Comparison of ENCODE assay signal across 19 cellular contexts in the genomic region with DNA sequence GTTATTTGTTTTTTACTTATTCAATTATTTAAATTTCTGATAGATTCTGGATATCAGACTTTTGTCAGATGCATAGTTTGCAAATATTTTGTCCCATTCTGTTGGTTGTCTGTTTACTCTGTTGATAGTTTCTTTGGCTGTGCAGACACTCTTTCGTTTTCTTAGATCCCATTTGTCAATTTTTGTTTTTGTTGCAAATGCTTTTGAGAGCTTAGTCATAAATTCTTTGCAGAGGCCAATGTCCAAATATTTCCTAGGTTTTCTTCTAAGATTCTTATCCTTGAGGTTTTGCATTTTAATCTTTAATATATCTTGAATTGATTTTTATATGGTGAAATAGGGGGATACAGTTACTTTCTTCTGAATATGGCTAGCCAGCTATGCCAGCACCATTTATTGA.
A peak's percentile ranks its signal among the peaks of the same experiment; 100 is the strongest.
DNase-seq lines count a peak whose midpoint lies in the region; ATAC-seq, FAIRE-seq and TF ChIP-seq lines count a peak whose summit lies in the region.
"Had no signal": no experiment of that assay in that cellular context is flagged by ENCODE, and none has a peak within 500 bp of the region (broad histone marks: within the 10 kb centered on the region; RNA-seq: fewer than 3 reads in every experiment).

No MANE protein-coding gene starts in this region.

- no peaks in the 10 kb centered on the region for H3K9me2 ChIP-seq in GM23248 (ENCODE audit: insufficient read depth)

- H3K27me3 Mint-ChIP-seq in astrocyte (ENCODE audit: low read depth, unreplicated experiment), result no peaks in the 10 kb centered on the region

- no peaks in the 10 kb centered on the region; the same call in 1 of the 2 replicates for H3K4me1 ChIP-seq in GM23248 (ENCODE audit: insufficient read depth)
- H3K4me1 ChIP-seq in astrocyte (ENCODE audit: insufficient read depth, low read length), result no peaks in the 10 kb centered on the region
- no peaks in the 10 kb centered on the region for H3K4me1 ChIP-seq in fibroblast of lung (ENCODE audit: control insufficient read depth, extremely low read depth, insufficient read depth, low read length)
- peaks cover 6% of the 10 kb centered on the region for H3K4me1 ChIP-seq in osteoblast (ENCODE audit: insufficient read depth, low read length)
- H3K4me1 ChIP-seq in gastrocnemius medialis, result no peaks in the 10 kb centered on the region
- H3K4me1 ChIP-seq: Caco-2 had no signal

- no peaks in the 10 kb centered on the region for H3K4me1 Mint-ChIP-seq in astrocyte (ENCODE audit: low read depth, unreplicated experiment)
- H3K4me1 Mint-ChIP-seq: GM23338 had no signal

- 37 to 45% methylated on average over 1 of the region's 1 CpG for WGBS in GM23248 (ENCODE audit: low coverage in 1 of 2, low lambda C conversion rate in 2 of 2, missing lambda C conversion rate in 2 of 2), 2 experiments

- intact Hi-C loops in gastrocnemius medialis (cut with DNase I; ENCODE audit: low total_unique reads), result no loop called here

- H3K36me3 ChIP-seq in GM23248 (ENCODE audit: low read depth), result no peaks in the 10 kb centered on the region
- no peaks in the 10 kb centered on the region for H3K36me3 ChIP-seq in astrocyte (ENCODE audit: insufficient read depth, low read length)
- no peaks in the 10 kb centered on the region for H3K36me3 ChIP-seq in fibroblast of lung (ENCODE audit: control insufficient read depth, insufficient read depth, low read length)
- H3K36me3 ChIP-seq in osteoblast (ENCODE audit: insufficient read depth, low read length), result no peaks in the 10 kb centered on the region
- no peaks in the 10 kb centered on the region for H3K36me3 ChIP-seq in gastrocnemius medialis

- H3K27me3 ChIP-seq in GM23248 (replicated peaks; ENCODE audit: insufficient read depth), result no peaks in the 10 kb centered on the region
- no peaks in the 10 kb centered on the region for H3K27me3 ChIP-seq in astrocyte (ENCODE audit: insufficient read depth, low read length)
- no peaks in the 10 kb centered on the region for H3K27me3 ChIP-seq in fibroblast of lung (ENCODE audit: control insufficient read depth, insufficient read depth, low read length)
- H3K27me3 ChIP-seq in osteoblast (ENCODE audit: insufficient read depth, low read length), result no peaks in the 10 kb centered on the region
- no peaks in the 10 kb centered on the region for H3K27me3 ChIP-seq in gastrocnemius medialis

- no peak for TF ChIP-seq POLR2A in gastrocnemius medialis (IDR thresholded peaks at IDR 0.05)

- no peaks in the 10 kb centered on the region for H3K9me3 Mint-ChIP-seq in astrocyte (ENCODE audit: unreplicated experiment)
- H3K9me3 Mint-ChIP-seq: GM23338 had no signal

- no peaks in the 10 kb centered on the region for H3K36me3 Mint-ChIP-seq in astrocyte (ENCODE audit: low read depth, unreplicated experiment)

- no peak for FAIRE-seq in astrocyte (lab: Jason Lieb, UNC)
- FAIRE-seq: GM12892, GM19239, RCC 7860 had no signal

- H3K4me3 ChIP-seq in GM23248 (no peak overlapping the region), astrocyte (ENCODE audit: insufficient read depth, low read depth, low read length) (no peak overlapping the region), fibroblast of lung (replicated peaks in 1 of 4; ENCODE audit: control extremely low read depth in 1 of 4, insufficient read depth in 1 of 4, low read depth in 3 of 4, low read length in 4 of 4) (no peak overlapping the region), osteoblast (ENCODE audit: insufficient read depth, low read length) (no peak overlapping the region), gastrocnemius medialis (no peak overlapping the region)
- H3K4me3 ChIP-seq: GM23338 had no signal

- ATAC-seq in gastrocnemius medialis, result no peak
- ATAC-seq: GM23338 had no signal

- no peak overlapping the region for H2AFZ ChIP-seq in GM23248
- H2AFZ ChIP-seq in astrocyte (ENCODE audit: low read depth, low read length), result no peak overlapping the region
- H2AFZ ChIP-seq in fibroblast of lung (ENCODE audit: low read length), result no peak overlapping the region
- no peak overlapping the region for H2AFZ ChIP-seq in osteoblast (ENCODE audit: low read length)
- H2AFZ ChIP-seq: GM23338 had no signal

- no peak overlapping the region for H3K27ac Mint-ChIP-seq in astrocyte (ENCODE audit: unreplicated experiment)
- H3K27ac Mint-ChIP-seq: GM23338 had no signal

- H4K20me1 ChIP-seq in GM23248 (ENCODE audit: insufficient read depth), result no peaks in the 10 kb centered on the region
- H4K20me1 ChIP-seq in astrocyte (ENCODE audit: insufficient read depth, low read length), result no peaks in the 10 kb centered on the region
- no peaks in the 10 kb centered on the region for H4K20me1 ChIP-seq in fibroblast of lung (ENCODE audit: control insufficient read depth, extremely low read depth, insufficient read depth, low read length)
- no peaks in the 10 kb centered on the region for H4K20me1 ChIP-seq in osteoblast (ENCODE audit: insufficient read depth, low read length)

- H3K79me2 ChIP-seq in GM23248 (ENCODE audit: insufficient read depth) (no peaks in the 10 kb centered on the region), astrocyte (ENCODE audit: insufficient read depth, low read length) (no peaks in the 10 kb centered on the region), fibroblast of lung (ENCODE audit: control insufficient read depth, insufficient read depth, low read length) (no peaks in the 10 kb centered on the region), osteoblast (ENCODE audit: insufficient read depth, low read length) (no peaks in the 10 kb centered on the region)

- in situ Hi-C loops in GM23248 (cut with MboI), result no loop called here
- in situ Hi-C loops in gastrocnemius medialis (cut with MboI; ENCODE audit: low sequenced_read_pairs in 4 of 4), result no loop called here

- H3F3A ChIP-seq in GM23248 (ENCODE audit: insufficient read depth), result no peaks in the 10 kb centered on the region

- no peak overlapping the region for H3K27ac ChIP-seq in GM23248
- no peak overlapping the region for H3K27ac ChIP-seq in astrocyte (ENCODE audit: low read depth, low read length)
- no peak overlapping the region for H3K27ac ChIP-seq in fibroblast of lung (ENCODE audit: insufficient read depth, low read length)
- no peak overlapping the region for H3K27ac ChIP-seq in osteoblast (ENCODE audit: low read depth, low read length)
- H3K27ac ChIP-seq in gastrocnemius medialis, result no peak overlapping the region
- H3K27ac ChIP-seq: KMS-11 had no signal

- no peak overlapping the region for H3K9ac ChIP-seq in GM23248
- H3K9ac ChIP-seq in astrocyte (ENCODE audit: low read length), result no peak overlapping the region
- no peak overlapping the region for H3K9ac ChIP-seq in fibroblast of lung (ENCODE audit: insufficient read depth, low read length)
- H3K9ac ChIP-seq: KMS-11 had no signal

- H3K4me2 ChIP-seq in GM23248 (ENCODE audit: unreplicated experiment) (peak overlapping the region; percentile 29), astrocyte (ENCODE audit: low read length) (no peak overlapping the region), fibroblast of lung (ENCODE audit: extremely low read depth, insufficient read depth, low read length) (no peak overlapping the region), osteoblast (ENCODE audit: insufficient read depth, low read length) (peak overlapping the region; percentile 0)
- H3K4me2 ChIP-seq: GM23338, KMS-11 had no signal

- TF ChIP-seq CTCF in astrocyte (IDR thresholded peaks at IDR 0.05; ENCODE audit: insufficient read depth, low read depth, low read length), result no peak
- TF ChIP-seq CTCF in fibroblast of lung (conservative IDR thresholded peaks at IDR 0.05 in 1 of 2, IDR thresholded peaks at IDR 0.05 in 1 of 2; ENCODE audit: low read depth in 1 of 2, low read length in 2 of 2), result no peak
- no peak for TF ChIP-seq CTCF in osteoblast (IDR thresholded peaks at IDR 0.05; ENCODE audit: extremely low read depth, low read depth, low read length)
- TF ChIP-seq CTCF in gastrocnemius medialis (IDR thresholded peaks at IDR 0.05 in 4 of 5, conservative IDR thresholded peaks at IDR 0.05 in 1 of 5), result no peak

- H3K4me3 Mint-ChIP-seq in astrocyte (ENCODE audit: unreplicated experiment), result no peak overlapping the region
- H3K4me3 Mint-ChIP-seq: GM23338 had no signal

- H3K9me3 ChIP-seq in GM23248 (ENCODE audit: low read depth), result no peaks in the 10 kb centered on the region
- no peaks in the 10 kb centered on the region for H3K9me3 ChIP-seq in astrocyte (ENCODE audit: insufficient read depth, low read depth, low read length)
- no peaks in the 10 kb centered on the region for H3K9me3 ChIP-seq in fibroblast of lung (ENCODE audit: control insufficient read depth, insufficient read depth, low read depth, low read length)
- H3K9me3 ChIP-seq in osteoblast (ENCODE audit: low read depth, low read length), result no peaks in the 10 kb centered on the region
- H3K9me3 ChIP-seq in gastrocnemius medialis, result no peaks in the 10 kb centered on the region
- H3K9me3 ChIP-seq: Caco-2 had no signal

- DNase-seq in GM23248, result peak; percentile 27
- peak; percentile 26 for DNase-seq in astrocyte (ENCODE audit: low read depth)
- DNase-seq in fibroblast of lung (ENCODE audit: low read depth in 2 of 2), result peak; percentile 19 to 47
- peak; percentile 48 for DNase-seq in osteoblast (ENCODE audit: insufficient read length, low spot score, missing footprints)
- no peak for DNase-seq in gastrocnemius medialis
- DNase-seq in midbrain (lab: John Stamatoyannopoulos, UW), result no peak
- DNase-seq in KG1 (lab: John Stamatoyannopoulos, UW), result no peak
- DNase-seq in NCI-H2029 treated with DMSO at 0.1 percent for 48 hours (lab: John Stamatoyannopoulos, UW), result no peak
- DNase-seq: AML-193, Caco-2, NCI-H1417, NCI-H1930, NCI-H510A, SHP77 treated with DMSO at 0.1 percent for 48 hours had no signal

Comparison
In these comparisons a context has a peak if more than half of its experiments do, and no peak if none do; other contexts are left out.
1. DNase-seq: peak in GM23248 (single experiment), astrocyte (single experiment), fibroblast of lung (2 of 2) and osteoblast (single experiment); none in gastrocnemius medialis (0 of 2), midbrain (single experiment), KG1 (single experiment) and NCI-H2029 treated with DMSO at 0.1 percent for 48 hours (single experiment).
2. H3K4me2 ChIP-seq: peak in GM23248 (single experiment) and osteoblast (single experiment); none in astrocyte (single experiment) and fibroblast of lung (single experiment).